In genomic region chr1:62232885-62233284, GRCh38 we compare ENCODE assay signal across 1 cellular context.
TF ChIP-seq lines count a peak whose summit lies in the region.

No MANE protein-coding gene starts in this region.

TF ChIP-seq in WTC11, 78 proteins besides CTCF, POLR2A, EP300 and RAD21 (continued from another document):
- TF ChIP-seq ZNF281 (CRISPR knock-in tag; IDR thresholded peaks at IDR 0.05): no peak
- no peak for TF ChIP-seq FOXP4 (CRISPR knock-in tag; IDR thresholded peaks at IDR 0.05)
- no peak for TF ChIP-seq ZNF396 (CRISPR knock-in tag; IDR thresholded peaks at IDR 0.05; ENCODE audit: borderline replicate concordance)
